ENCODE assay signal across 10 cellular contexts in the genomic region with DNA sequence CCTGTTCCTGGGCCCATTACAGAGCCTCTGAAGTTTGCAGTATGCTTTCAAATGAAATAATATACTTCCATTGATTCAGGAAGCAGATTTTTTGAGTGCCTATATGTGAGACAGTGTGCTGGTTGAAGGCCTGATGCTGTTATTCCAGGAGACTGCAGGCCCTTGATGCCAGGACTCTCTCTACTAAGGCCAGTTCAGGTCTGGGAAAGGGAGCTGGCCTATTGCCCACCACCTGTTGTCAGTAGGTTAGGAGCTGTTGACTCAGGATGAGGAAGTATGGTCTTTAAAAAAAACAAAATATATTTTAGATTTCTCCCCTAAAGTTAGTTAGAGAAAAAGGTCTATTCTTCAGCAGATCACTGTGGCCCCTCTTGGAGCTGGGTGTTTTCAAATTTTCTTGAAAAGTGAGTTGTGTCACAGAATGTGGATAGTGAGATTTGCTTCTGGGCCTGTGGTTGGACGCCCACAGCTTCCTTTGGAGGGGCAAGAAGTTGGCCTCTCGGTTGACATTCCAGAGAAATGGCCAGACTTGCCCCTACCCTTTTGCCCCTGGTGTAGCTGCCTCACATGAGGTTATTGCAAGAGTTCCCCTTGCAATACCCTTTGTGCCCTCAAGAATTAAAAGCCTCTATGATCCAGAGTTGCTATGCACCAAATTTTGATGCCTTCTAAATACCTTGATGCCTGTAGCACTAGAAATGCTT. TPM values are rescaled to one million over a fixed set of nuclear protein-coding genes. Genes with fewer than 3 reads are reported as not detected.
A peak's percentile ranks its signal among the peaks of the same experiment; 100 is the strongest.
DNase-seq lines count a peak whose midpoint lies in the region; ATAC-seq and TF ChIP-seq lines count a peak whose summit lies in the region.
"Had no signal": no experiment of that assay in that cellular context is flagged by ENCODE, and none has a peak within 500 bp of the region (broad histone marks: within the 10 kb centered on the region; RNA-seq: fewer than 3 reads in every experiment).

No MANE protein-coding gene starts in this region.

- intact Hi-C loops in left ventricle myocardium inferior (cut with micrococcal nuclease) (loop anchor here (5.0 kb wide), 1 partner anchor 81 kb away; no protein-coding TSS in a partner anchor), Right ventricle myocardium superior (cut with DNase I) (loop anchor here (5.0 to 10.0 kb wide), 2 partner anchors 141 to 403 kb away; a partner anchor contains a TSS), activated B cell treated with CpG ODN at 0.5 μM for 24 hours (cut with micrococcal nuclease) (loop anchor here (2.0 kb wide), 2 partner anchors 187 to 299 kb away; no protein-coding TSS in a partner anchor), lower lobe of right lung (cut with DNase I) (no loop called here), transverse colon (cut with DNase I; ENCODE audit: low total_unique reads) (loop anchor here (5.0 kb wide), 2 partner anchors 241 to 1286 kb away; no protein-coding TSS in a partner anchor)

- H3K27ac Mint-ChIP-seq in activated B cell treated with CpG ODN at 0.5 μM for 24 hours: peak overlapping the region; percentile 76

- in situ Hi-C loops in transverse colon (cut with MboI; ENCODE audit: low pct_ligation_motif_present in 1 of 4, low pct_unique_long_range_greater_than_20kb in 1 of 4, low sequenced_read_pairs in 3 of 4): loop anchor here in 2 of 4 donors (10.0 to 25.0 kb wide), 2 partner anchors 141 to 153 kb away; a partner anchor contains a TSS

- DNase-seq in left ventricle myocardium inferior (no peak), Right ventricle myocardium superior (no peak), activated B cell treated with CpG ODN at 0.5 μM for 24 hours (no peak), lower lobe of right lung (no peak), transverse colon (no peak), retina (no peak)
- DNase-seq: nucleus accumbens had no signal

- peak overlapping the region; percentile 54 for H3K27ac ChIP-seq in left ventricle myocardium inferior (replicated peaks)
- peak overlapping the region; percentile 36 for H3K27ac ChIP-seq in lower lobe of right lung
- H3K27ac ChIP-seq in transverse colon: peak overlapping the region; percentile 55 to 62 (median 59)
- H3K27ac ChIP-seq: SK-N-MC had no signal

- no peaks in the 10 kb centered on the region for H3K9me3 Mint-ChIP-seq in activated B cell treated with CpG ODN at 0.5 μM for 24 hours

- POLR2A ChIA-PET in activated B cell treated with CpG ODN at 0.5 μM for 24 hours (lab: Charles Lee): interaction anchor here (0.5 to 1.5 kb wide), 5 partner anchors 34 to 792 kb away, joined by 3 to 4 read pairs (median 4); a partner anchor contains a TSS

- peak overlapping the region; percentile 7 for H3K4me3 Mint-ChIP-seq in activated B cell treated with CpG ODN at 0.5 μM for 24 hours

- no peak for TF ChIP-seq POLR2A in transverse colon (IDR thresholded peaks at IDR 0.05)

- TF ChIP-seq CTCF in left ventricle myocardium inferior (IDR thresholded peaks at IDR 0.05; ENCODE audit: borderline replicate concordance): no peak
- no peak for TF ChIP-seq CTCF in activated B cell treated with CpG ODN at 0.5 μM for 24 hours (IDR thresholded peaks at IDR 0.05)
- TF ChIP-seq CTCF in lower lobe of right lung (IDR thresholded peaks at IDR 0.05): no peak
- TF ChIP-seq CTCF in transverse colon (IDR thresholded peaks at IDR 0.05): peak in 1 of 5 experiments; percentile 2

- ATAC-seq in Right ventricle myocardium superior (ENCODE audit: poor library complexity) (no peak), activated B cell treated with CpG ODN at 0.5 μM for 24 hours (ENCODE audit: low read depth) (no peak), lower lobe of right lung (no peak), HG03280 (IDR thresholded peaks at IDR 0.05; ENCODE audit: unreplicated experiment) (no peak), GM19324 (IDR thresholded peaks at IDR 0.05; ENCODE audit: low FRiP score, unreplicated experiment) (no peak)

- no peak overlapping the region for H3K4me3 ChIP-seq in left ventricle myocardium inferior
- no peak overlapping the region for H3K4me3 ChIP-seq in lower lobe of right lung
- H3K4me3 ChIP-seq in transverse colon: no peak overlapping the region
- H3K4me3 ChIP-seq: SK-N-MC had no signal

- H3K36me3 Mint-ChIP-seq in activated B cell treated with CpG ODN at 0.5 μM for 24 hours (ENCODE audit: low read depth): peaks cover 29% of the 10 kb centered on the region

- peaks cover 26% of the 10 kb centered on the region for H3K4me1 ChIP-seq in left ventricle myocardium inferior
- H3K4me1 ChIP-seq in lower lobe of right lung: peaks cover 25% of the 10 kb centered on the region
- peaks cover 10 to 37% (median 25%) of the 10 kb centered on the region in 4 donors for H3K4me1 ChIP-seq in transverse colon

- no peaks in the 10 kb centered on the region for H3K27me3 ChIP-seq in left ventricle myocardium inferior (ENCODE audit: low read depth)
- H3K27me3 ChIP-seq in lower lobe of right lung (ENCODE audit: low read depth): no peaks in the 10 kb centered on the region
- no peaks in the 10 kb centered on the region for H3K27me3 ChIP-seq in transverse colon

- CTCF ChIA-PET in activated B cell treated with CpG ODN at 0.5 μM for 24 hours (lab: Charles Lee): interaction anchor here (0.8 to 5.1 kb wide), 15 partner anchors 9 to 555 kb away, joined by 3 to 42 read pairs (median 4); no protein-coding TSS in a partner anchor

- H3K4me1 Mint-ChIP-seq in activated B cell treated with CpG ODN at 0.5 μM for 24 hours: peaks cover 33% of the 10 kb centered on the region

- no peaks in the 10 kb centered on the region for H3K36me3 ChIP-seq in left ventricle myocardium inferior
- peaks cover 69% of the 10 kb centered on the region for H3K36me3 ChIP-seq in lower lobe of right lung
- H3K36me3 ChIP-seq in transverse colon: no peaks in the 10 kb centered on the region

- no peaks in the 10 kb centered on the region for H3K9me3 ChIP-seq in left ventricle myocardium inferior (replicated peaks)
- no peaks in the 10 kb centered on the region for H3K9me3 ChIP-seq in lower lobe of right lung
- H3K9me3 ChIP-seq in transverse colon: no peaks in the 10 kb centered on the region

- H3K27me3 Mint-ChIP-seq in activated B cell treated with CpG ODN at 0.5 μM for 24 hours: no peaks in the 10 kb centered on the region

- no peak for TF ChIP-seq EP300 in transverse colon (IDR thresholded peaks at IDR 0.05; ENCODE audit: low read depth)

- 14 to 57% methylated on average over 1 to 2 of the region's 2 CpGs for WGBS in transverse colon (ENCODE audit: low coverage in 1 of 2), 2 donors

RNA-seq across cellular contexts. Expression of a gene that starts 7.9 kb away (rescaled TPM):
- total RNA-seq in left ventricle myocardium inferior (0.14 TPM), Right ventricle myocardium superior (0.73 TPM), activated B cell treated with CpG ODN at 0.5 μM for 24 hours (0.10 and 0.40 TPM in 2 replicates), lower lobe of right lung (64.5 TPM), transverse colon (10 to 100 TPM; 61.3 to 87.5 (median 77.2) TPM)

RNA-seq across cellular contexts. Expression of a gene that starts 17.2 kb away (rescaled TPM):
- 35.5 TPM for total RNA-seq in left ventricle myocardium inferior
- total RNA-seq in Right ventricle myocardium superior: 38.1 TPM
- total RNA-seq in activated B cell treated with CpG ODN at 0.5 μM for 24 hours: 5.7 and 8.6 TPM in 2 replicates
- total RNA-seq in lower lobe of right lung: 45.1 TPM
- 10 to 100 TPM in 3 of 4 donors, 1 to 10 TPM in 1; 9.6 to 18.2 (median 15.0) TPM for total RNA-seq in transverse colon

RNA-seq across cellular contexts. Expression of a gene that starts 36.3 kb away (rescaled TPM):
- total RNA-seq in left ventricle myocardium inferior (44.2 TPM), Right ventricle myocardium superior (38.7 TPM), activated B cell treated with CpG ODN at 0.5 μM for 24 hours (52.5 and 54.1 TPM in 2 replicates), lower lobe of right lung (47.1 TPM), transverse colon (100 to 1,000 TPM in 1 of 4 donors, 10 to 100 TPM in 3; 20.6 to 145 (median 31.4) TPM)

Comparison
In these comparisons a context has a peak if more than half of its experiments do, and no peak if none do; other contexts are left out.
1. RNA of a gene that starts 7.9 kb away (total RNA-seq): 61.3 to 87.5 TPM in transverse colon and 64.5 TPM in lower lobe of right lung (single experiment); 0.73 TPM in Right ventricle myocardium superior (single experiment), 0.10 to 0.40 TPM in activated B cell treated with CpG ODN at 0.5 μM for 24 hours and 0.14 TPM in left ventricle myocardium inferior (single experiment); every median in the first group is over 10 times any median in the second.
2. Peak in every context shown above with its lines, with median percentiles within 50 percentile points of each other: H3K27ac ChIP-seq.